Comparison of ENCODE assay signal across 10 cellular contexts in the genomic region with DNA sequence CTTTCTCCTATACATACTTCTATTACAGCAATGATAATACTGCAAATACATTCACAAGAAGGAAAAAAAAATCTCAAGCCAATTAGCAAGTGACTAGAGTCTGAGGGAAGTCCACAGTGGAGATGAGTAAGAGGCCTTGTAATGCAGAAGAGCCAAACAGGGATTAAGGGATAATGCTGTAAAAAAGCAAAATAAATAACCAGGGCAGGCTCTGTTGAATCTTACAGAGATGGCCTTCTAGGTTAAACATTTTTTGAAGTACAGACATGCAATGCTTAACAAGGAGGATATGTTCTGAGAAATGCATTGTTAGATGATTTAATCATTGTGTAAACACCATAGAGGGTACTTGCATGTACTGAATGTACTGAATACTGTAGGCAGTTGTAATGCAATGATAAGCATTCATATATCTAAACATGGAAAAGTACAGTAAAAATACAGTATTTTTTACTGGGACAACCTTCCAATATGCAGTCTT.
DNase-seq lines count a peak whose midpoint lies in the region; ATAC-seq and TF ChIP-seq lines count a peak whose summit lies in the region.
"Had no signal": no experiment of that assay in that cellular context is flagged by ENCODE, and none has a peak within 500 bp of the region (broad histone marks: within the 10 kb centered on the region; RNA-seq: fewer than 3 reads in every experiment).

No MANE protein-coding gene starts in this region.

- TF ChIP-seq EP300 in transverse colon (IDR thresholded peaks at IDR 0.05; ENCODE audit: low read depth), result no peak

- intact Hi-C loops in transverse colon (cut with DNase I; ENCODE audit: low total_unique reads), result no loop called here
- intact Hi-C loops in left ventricle myocardium superior (cut with micrococcal nuclease), result no loop called here
- intact Hi-C loops in psoas muscle (cut with DNase I), result no loop called here

- in situ Hi-C loops in transverse colon (cut with MboI; ENCODE audit: low pct_ligation_motif_present in 1 of 4, low pct_unique_long_range_greater_than_20kb in 1 of 4, low sequenced_read_pairs in 3 of 4), result no loop called here

- no peaks in the 10 kb centered on the region for H3F3A ChIP-seq in MM.1S (ENCODE audit: insufficient read depth, low read length)

- peak overlapping the region; percentile 48 for H3K27ac ChIP-seq in SJCRH30
- peak overlapping the region; percentile 50 to 65 (median 60) for H3K27ac ChIP-seq in transverse colon
- H3K27ac ChIP-seq in psoas muscle, result no peak overlapping the region
- no peak overlapping the region for H3K27ac ChIP-seq in MM.1S (ENCODE audit: low read length)

- H3K4me2 ChIP-seq in MM.1S (ENCODE audit: low read depth, low read length), result no peak overlapping the region

- no peak overlapping the region for H2AFZ ChIP-seq in MM.1S (ENCODE audit: low read length)

- H4K20me1 ChIP-seq in MM.1S (ENCODE audit: insufficient read depth, low read length), result no peaks in the 10 kb centered on the region

- peaks cover 22% of the 10 kb centered on the region for H3K9me3 ChIP-seq in SJCRH30 (replicated peaks)
- H3K9me3 ChIP-seq in transverse colon, result no peaks in the 10 kb centered on the region
- no peaks in the 10 kb centered on the region for H3K9me3 ChIP-seq in psoas muscle
- no peaks in the 10 kb centered on the region for H3K9me3 ChIP-seq in MM.1S (replicated peaks; ENCODE audit: insufficient read depth, low read length)

- H3K4me1 ChIP-seq in SJCRH30, result peaks cover 47% of the 10 kb centered on the region
- H3K4me1 ChIP-seq in transverse colon, result peaks cover 4 to 21% (median 14%) of the 10 kb centered on the region in 4 donors
- H3K4me1 ChIP-seq in psoas muscle, result peaks cover 5% of the 10 kb centered on the region
- no peaks in the 10 kb centered on the region for H3K4me1 ChIP-seq in MM.1S (ENCODE audit: low read length)

- DNase-seq in NCI-H2196 treated with DMSO at 0.1 percent for 48 hours (lab: John Stamatoyannopoulos, UW; ENCODE audit: unreplicated experiment), result peak; percentile 58
- DNase-seq in NCI-H2196 (lab: John Stamatoyannopoulos, UW; ENCODE audit: unreplicated experiment), result no peak
- DNase-seq in SJCRH30, result peak; percentile 62 to 89
- DNase-seq in fibroblast of villous mesenchyme (ENCODE audit: low read depth), result peak; percentile 98
- no peak for DNase-seq in transverse colon
- no peak for DNase-seq in left ventricle myocardium superior
- no peak for DNase-seq in psoas muscle
- no peak for DNase-seq in MM.1S
- DNase-seq: effector memory CD8-positive, alpha-beta T cell; T-helper 9 cell had no signal

- TF ChIP-seq CTCF in fibroblast of villous mesenchyme (IDR thresholded peaks at IDR 0.05; ENCODE audit: insufficient read depth, low read depth, low read length) (no peak), transverse colon (IDR thresholded peaks at IDR 0.05) (no peak), psoas muscle (IDR thresholded peaks at IDR 0.05) (no peak), MM.1S (IDR thresholded peaks at IDR 0.05; ENCODE audit: low read length) (no peak)

- TF ChIP-seq POLR2A in transverse colon (IDR thresholded peaks at IDR 0.05), result no peak

- ATAC-seq in left ventricle myocardium superior (no peak), psoas muscle (no peak)
- ATAC-seq: effector memory CD8-positive, alpha-beta T cell had no signal

- H3K79me2 ChIP-seq in MM.1S (ENCODE audit: low read length), result no peaks in the 10 kb centered on the region

- no peak overlapping the region for H3K9ac ChIP-seq in MM.1S (ENCODE audit: low read length)

- no peaks in the 10 kb centered on the region for H3K9me2 ChIP-seq in MM.1S (replicated peaks; ENCODE audit: insufficient read depth, low read length)

- H3K4me3 ChIP-seq in SJCRH30 (no peak overlapping the region), fibroblast of villous mesenchyme (ENCODE audit: low read depth, low read length) (no peak overlapping the region), transverse colon (no peak overlapping the region), psoas muscle (no peak overlapping the region), MM.1S (ENCODE audit: low read length) (no peak overlapping the region)

- H3K36me3 ChIP-seq in SJCRH30 (no peaks in the 10 kb centered on the region), transverse colon (no peaks in the 10 kb centered on the region), psoas muscle (ENCODE audit: insufficient read depth in 1 of 2, low read depth in 1 of 2) (no peaks in the 10 kb centered on the region), MM.1S (replicated peaks; ENCODE audit: insufficient read depth, low read length) (no peaks in the 10 kb centered on the region)

- no peaks in the 10 kb centered on the region for H3K27me3 ChIP-seq in SJCRH30
- no peaks in the 10 kb centered on the region for H3K27me3 ChIP-seq in transverse colon
- H3K27me3 ChIP-seq in psoas muscle (ENCODE audit: insufficient read depth in 3 of 3, low read length in 2 of 3), result no peaks in the 10 kb centered on the region
- H3K27me3 ChIP-seq in MM.1S (replicated peaks; ENCODE audit: insufficient read depth, low read length), result no peaks in the 10 kb centered on the region

Comparison
In these comparisons a context has a peak if more than half of its experiments do, and no peak if none do; other contexts are left out.
1. DNase-seq: peak in NCI-H2196 treated with DMSO at 0.1 percent for 48 hours (single experiment), SJCRH30 (2 of 2) and fibroblast of villous mesenchyme (single experiment); none in NCI-H2196 (single experiment), transverse colon (single experiment), left ventricle myocardium superior (single experiment), psoas muscle (0 of 2) and MM.1S (single experiment).
2. H3K27ac ChIP-seq: peak in SJCRH30 (single experiment) and transverse colon (4 of 4); none in psoas muscle (single experiment) and MM.1S (single experiment).